Comparison of ENCODE assay signal across 8 cellular contexts in the genomic region with DNA sequence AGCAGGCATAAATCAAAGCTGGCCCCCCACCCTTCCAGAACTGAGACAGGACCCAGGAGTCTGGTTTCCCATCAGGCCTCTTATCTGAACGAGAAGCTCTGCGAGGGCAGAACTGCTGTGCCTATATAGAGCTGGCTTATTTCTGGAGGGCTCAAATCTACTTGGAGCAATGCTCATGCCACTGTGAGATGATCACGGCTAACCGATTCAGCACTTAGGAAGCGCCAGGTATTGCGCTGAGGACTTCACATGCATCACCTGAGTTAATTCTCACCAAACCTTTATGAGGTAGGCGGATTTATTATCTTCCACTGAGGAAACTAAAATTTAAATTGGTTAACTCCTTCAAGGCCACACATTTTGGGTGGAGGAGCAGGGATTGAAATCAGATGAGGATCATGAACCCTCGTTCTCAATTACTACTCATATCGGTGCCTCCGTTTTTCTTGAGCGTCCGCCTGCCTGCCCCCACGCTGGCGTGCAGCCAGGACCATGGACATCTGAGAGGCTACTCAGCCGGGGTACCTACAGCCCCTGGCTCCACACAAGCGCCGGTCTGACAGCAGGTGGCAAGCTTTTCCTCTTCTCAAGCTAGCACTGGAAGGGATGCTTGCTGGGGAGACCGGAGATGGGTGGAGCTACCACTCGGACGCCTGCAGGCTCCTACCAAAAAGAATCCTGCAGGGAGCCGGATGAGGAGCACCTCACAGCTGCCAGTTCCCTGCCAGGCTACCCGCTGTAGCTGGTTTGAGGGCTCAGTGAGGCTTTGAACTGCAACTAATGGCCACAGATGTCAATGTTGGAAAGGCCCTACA. TPM values are rescaled to one million over a fixed set of nuclear protein-coding genes. Genes with fewer than 3 reads are reported as not detected.
DNase-seq lines count a peak whose midpoint lies in the region; ATAC-seq and TF ChIP-seq lines count a peak whose summit lies in the region.

No MANE protein-coding gene starts in this region.

- H3K27ac Mint-ChIP-seq in activated CD8-positive, alpha-beta T cell treated with anti-CD3 and anti-CD28 coated beads for 36 hours: peak overlapping the region; percentile 96

- H3K4me1 Mint-ChIP-seq in activated CD8-positive, alpha-beta T cell treated with anti-CD3 and anti-CD28 coated beads for 36 hours (ENCODE audit: low read depth): peaks cover 21% of the 10 kb centered on the region

- DNase-seq in DMS153 (lab: John Stamatoyannopoulos, UW) (peak; percentile 93), HS-27A (ENCODE audit: low read depth) (peak; percentile 43), NCI-H774 (lab: John Stamatoyannopoulos, UW) (peak; percentile 59), lung microvascular endothelial cell (ENCODE audit: low read depth in 2 of 2) (peak; percentile 59 to 75), CD1c-positive myeloid dendritic cell (ENCODE audit: extremely low spot score) (no peak)
- peak; percentile 76 for DNase-seq in activated CD8-positive, alpha-beta T cell treated with anti-CD3 and anti-CD28 coated beads for 36 hours
- peak; percentile 38 for DNase-seq in effector CD8-positive, alpha-beta T cell (lab: John Stamatoyannopoulos, UW)
- DNase-seq in stimulated activated CD8-positive, alpha-beta memory T cell treated with anti-CD3 and anti-CD28 coated beads, Interleukin-15, amount 100 ng/mL, for 1 hour (ENCODE audit: low read depth): peak; percentile 14

- CTCF ChIA-PET in activated CD8-positive, alpha-beta T cell treated with anti-CD3 and anti-CD28 coated beads for 36 hours (lab: Charles Lee): interaction anchor here (0.7 to 9.3 kb wide), 13 partner anchors 11 to 134 kb away, joined by 3 to 74 read pairs (median 4); partner anchors contain the start of genes NEURL2 and ZSWIM1

- POLR2A ChIA-PET in activated CD8-positive, alpha-beta T cell treated with anti-CD3 and anti-CD28 coated beads for 36 hours (lab: Charles Lee): interaction anchor here (0.9 to 8.9 kb wide), 14 partner anchors 9 to 95 kb away, joined by 3 to 119 read pairs (median 13); partner anchors contain the start of genes CTSA, NEURL2, PLTP and ZNF335

- intact Hi-C loops in activated CD8-positive, alpha-beta T cell treated with anti-CD3 and anti-CD28 coated beads for 36 hours (cut with micrococcal nuclease): loop anchor here (2.0 to 10.0 kb wide), 2 partner anchors 49 to 109 kb away; partner anchors contain the start of gene TNNC2

- no peaks in the 10 kb centered on the region for H3K9me3 Mint-ChIP-seq in activated CD8-positive, alpha-beta T cell treated with anti-CD3 and anti-CD28 coated beads for 36 hours

- peak overlapping the region; percentile 95 for H3K4me3 Mint-ChIP-seq in activated CD8-positive, alpha-beta T cell treated with anti-CD3 and anti-CD28 coated beads for 36 hours

- no peaks in the 10 kb centered on the region for H3K27me3 Mint-ChIP-seq in activated CD8-positive, alpha-beta T cell treated with anti-CD3 and anti-CD28 coated beads for 36 hours

- peaks cover 10% of the 10 kb centered on the region for H3K36me3 Mint-ChIP-seq in activated CD8-positive, alpha-beta T cell treated with anti-CD3 and anti-CD28 coated beads for 36 hours (ENCODE audit: low read depth)

- TF ChIP-seq CTCF in activated CD8-positive, alpha-beta T cell treated with anti-CD3 and anti-CD28 coated beads for 36 hours (IDR thresholded peaks at IDR 0.05): peak; percentile 25

- peak; percentile 19 for ATAC-seq in activated CD8-positive, alpha-beta T cell treated with anti-CD3 and anti-CD28 coated beads for 36 hours

RNA-seq across cellular contexts. Expression of gene PCIF1, which starts 1.0 kb away (rescaled TPM):
- 10 to 100 TPM; 27.8 to 29.5 TPM for total RNA-seq in activated CD8-positive, alpha-beta T cell treated with anti-CD3 and anti-CD28 coated beads for 36 hours
- total RNA-seq in lung microvascular endothelial cell: 7.8 and 9.5 TPM in 2 replicates

RNA-seq across cellular contexts. Expression of gene PLTP, which starts 21.5 kb away (rescaled TPM):
- 1 to 10 TPM; 7.4 to 8.6 TPM for total RNA-seq in activated CD8-positive, alpha-beta T cell treated with anti-CD3 and anti-CD28 coated beads for 36 hours
- total RNA-seq in lung microvascular endothelial cell: 4.4 and 4.8 TPM in 2 replicates

RNA-seq across cellular contexts. Expression of gene ZNF335, which starts 38.6 kb away (rescaled TPM):
- total RNA-seq in activated CD8-positive, alpha-beta T cell treated with anti-CD3 and anti-CD28 coated beads for 36 hours: 10 to 100 TPM; 27.0 to 28.8 TPM
- 4.4 and 8.9 TPM in 2 replicates for total RNA-seq in lung microvascular endothelial cell

RNA-seq across cellular contexts. Expression of gene CTSA, which starts 42.3 kb away (rescaled TPM):
- total RNA-seq in activated CD8-positive, alpha-beta T cell treated with anti-CD3 and anti-CD28 coated beads for 36 hours: 10 to 100 TPM; 34.5 to 40.2 TPM
- total RNA-seq in lung microvascular endothelial cell: 40.8 and 64.1 TPM in 2 replicates

RNA-seq across cellular contexts. Expression of gene NEURL2, which starts 42.4 kb away (rescaled TPM):
- total RNA-seq in activated CD8-positive, alpha-beta T cell treated with anti-CD3 and anti-CD28 coated beads for 36 hours: 1 to 10 TPM; 2.4 to 2.9 TPM
- total RNA-seq in lung microvascular endothelial cell: 2.2 and 3.0 TPM in 2 replicates
